ENCODE assay signal across 2 cellular contexts in genomic region chr14:95198320-95198719, GRCh38.
A peak's percentile ranks its signal among the peaks of the same experiment; 100 is the strongest.
TF ChIP-seq lines count a peak whose summit lies in the region.

No MANE protein-coding gene starts in this region.

TF ChIP-seq in HEK293, 187 proteins besides CTCF, POLR2A, EP300 and RAD21:
- TF ChIP-seq GLIS2 (tag by site-specific recombination; IDR thresholded peaks at IDR 0.05) = no peak
- TF ChIP-seq ZFHX2 (tag by site-specific recombination; conservative IDR thresholded peaks at IDR 0.05) = peak; percentile 65
- no peak for TF ChIP-seq ZNF23 (tag by site-specific recombination; IDR thresholded peaks at IDR 0.05; ENCODE audit: borderline replicate concordance)
- TF ChIP-seq ZNF24 (tag by site-specific recombination; IDR thresholded peaks at IDR 0.05) = no peak
- TF ChIP-seq ZNF548 (tag by site-specific recombination; IDR thresholded peaks at IDR 0.05) = no peak
- no peak for TF ChIP-seq ZNF239 (tag by site-specific recombination; IDR thresholded peaks at IDR 0.05)
- TF ChIP-seq ZNF610 (tag by site-specific recombination; IDR thresholded peaks at IDR 0.05; ENCODE audit: borderline replicate concordance) = no peak
- TF ChIP-seq EGR2 (tag by site-specific recombination; IDR thresholded peaks at IDR 0.05; ENCODE audit: low read depth) = peak; percentile 89
- no peak for TF ChIP-seq SP3 (tag by site-specific recombination; IDR thresholded peaks at IDR 0.05)

TF ChIP-seq in GM12878, 131 proteins besides CTCF, POLR2A, EP300 and RAD21:
- TF ChIP-seq BHLHE40 (IDR thresholded peaks at IDR 0.05; ENCODE audit: borderline replicate concordance in 1 of 2, low read depth in 2 of 2, low read length in 1 of 2) (0 out of 4 replicates have a peak, but pooled peaks of 1 of the 2 experiments have one; percentile 9), PAX8 (IDR thresholded peaks at IDR 0.05) (no peak), CEBPZ (IDR thresholded peaks at IDR 0.05; ENCODE audit: low read depth, low read length) (no peak), MYC (IDR thresholded peaks at IDR 0.05; ENCODE audit: insufficient read depth, insufficient read length, insufficient replicate concordance, low read length, severe bottlenecking) (no peak), PML (IDR thresholded peaks at IDR 0.05; ENCODE audit: low read length) (no peak), ASH2L (IDR thresholded peaks at IDR 0.05; ENCODE audit: borderline replicate concordance, low read depth) (no peak), GATAD2B (conservative IDR thresholded peaks at IDR 0.05; ENCODE audit: low read depth) (no peak), TBL1XR1 (IDR thresholded peaks at IDR 0.05; ENCODE audit: low read depth, low read length) (no peak), MEF2B (IDR thresholded peaks at IDR 0.05; ENCODE audit: partially characterized antibody, poor library complexity, severe bottlenecking) (peak; percentile 13), CHD1 (IDR thresholded peaks at IDR 0.05; ENCODE audit: low read depth, low read length) (no peak), MTA2 (IDR thresholded peaks at IDR 0.05; ENCODE audit: low read depth) (no peak), HDAC2 (IDR thresholded peaks at IDR 0.05) (no peak), NFYA (IDR thresholded peaks at IDR 0.05; ENCODE audit: borderline replicate concordance, low read depth, low read length) (no peak), RELA (IDR thresholded peaks at IDR 0.05; ENCODE audit: borderline replicate concordance, partially characterized antibody) (no peak), NBN (IDR thresholded peaks at IDR 0.05) (no peak), MAX (IDR thresholded peaks at IDR 0.05; ENCODE audit: low read depth, low read length) (no peak)
